In genomic region chr15:57706405-57707209, GRCh38 we compare ENCODE assay signal across 8 cellular contexts. TPM values are rescaled to one million over a fixed set of nuclear protein-coding genes. Genes with fewer than 3 reads are reported as not detected.
A peak's percentile ranks its signal among the peaks of the same experiment; 100 is the strongest.
DNase-seq lines count a peak whose midpoint lies in the region; ATAC-seq and TF ChIP-seq lines count a peak whose summit lies in the region.

TSS of gene POLR2M (plus strand) at chr15:57706714. CDS start at chr15:57706843, 129 bp downstream.

- ATAC-seq in GM19372 (IDR thresholded peaks at IDR 0.05; ENCODE audit: low read depth, unreplicated experiment) (peak; percentile 89), HG03558 (IDR thresholded peaks at IDR 0.05; ENCODE audit: extremely low read depth, unreplicated experiment) (peak; percentile 93), left lung (peak; percentile 94)

- peak within 1 kb of the TSS; percentile 91 to 96 for H3K27ac ChIP-seq in left lung

- H3K27me3 ChIP-seq in left lung = no peaks in the 10 kb centered on the region

- DNase-seq in C1 segment of cervical spinal cord (lab: John Stamatoyannopoulos, UW) (peak; percentile 29 to 93 (median 88)), NCI-H748 treated with DMSO at 0.1 percent for 48 hours (lab: John Stamatoyannopoulos, UW) (peak; percentile 82), dermis blood vessel endothelial cell (peak; percentile 99), left lung (peak; percentile 93 to 94)
- peak; percentile 70 to 91 for DNase-seq in activated CD4-positive, alpha-beta T cell treated with anti-CD3 and anti-CD28 coated beads, Interleukin-2, amount 50 U/mL, for 24 hours (ENCODE audit: low read depth in 1 of 2, low spot score in 1 of 2)
- peak; percentile 78 to 80 for DNase-seq in stimulated activated CD4-positive, alpha-beta T cell treated with anti-CD3 and anti-CD28 coated beads, Interleukin-2, amount 100 ng/mL, for 48 hours

- H3K36me3 ChIP-seq in left lung = peaks cover 0 to 29% of the 10 kb centered on the region in 2 donors

- TF ChIP-seq CTCF in left lung (IDR thresholded peaks at IDR 0.05) = no peak

- H3K4me3 ChIP-seq in left lung = peak within 1 kb of the TSS; percentile 74 to 93

- no peaks in the 10 kb centered on the region for H3K9me3 ChIP-seq in left lung

- H3K4me1 ChIP-seq in left lung = peaks cover 8 to 39% of the 10 kb centered on the region in 2 donors

- intact Hi-C loops in left lung (cut with DNase I) = no loop called here

RNA-seq across cellular contexts. Expression of gene POLR2M, which starts in this region (rescaled TPM):
- total RNA-seq in dermis blood vessel endothelial cell (178 and 224 TPM in 2 replicates), left lung (10 to 100 TPM; 56.2 to 57.3 TPM)

Comparison
In these comparisons a context has a peak if more than half of its experiments do, and no peak if none do; other contexts are left out.
1. Peak in every context shown above with its lines: DNase-seq, ATAC-seq, H3K4me3 ChIP-seq and H3K27ac ChIP-seq.